ENCODE assay signal across 13 cellular contexts in genomic region chr12:112370868-112371510, GRCh38.
"Had no signal": no experiment of that assay in that cellular context is flagged by ENCODE, and none has a peak within 500 bp of the region (broad histone marks: within the 10 kb centered on the region; RNA-seq: fewer than 3 reads in every experiment).

No MANE protein-coding gene starts in this region.

- H3K36me3 ChIP-seq: neural progenitor cell, sigmoid colon, spleen had no signal

- FAIRE-seq: islet of Langerhans had no signal

- H3K9ac ChIP-seq: neural progenitor cell had no signal

- H3K27ac ChIP-seq: neural progenitor cell, spleen had no signal

- H3K9me3 ChIP-seq: sigmoid colon, spleen had no signal

- H3K4me2 ChIP-seq: neural progenitor cell had no signal

- H3K27ac Mint-ChIP-seq: activated CD4-positive, alpha-beta T cell treated with anti-CD3 and anti-CD28 coated beads, Interleukin-2, amount 10 ng/mL, durations not matched to agents 7 days and 5 days; activated T-helper 1 cell treated with anti-CD3 and anti-CD28 coated beads, Interleukin-12 subunit alpha, Interleukin-12 subunit beta, Interleukin-2, Interleukin-4 antibody, amounts not matched to agents 30 ng/mL and 10 ng/mL and 1 ng/mL, durations not matched to agents 14 hours and 24 hours and 36 hours; neural progenitor cell; stimulated activated naive CD8-positive, alpha-beta T cell treated with anti-CD3 and anti-CD28 coated beads, Interleukin-15, amount 100 ng/mL, for 72 hours; type B pancreatic cell had no signal

- H3K27me3 ChIP-seq: neural progenitor cell, sigmoid colon, spleen had no signal

- ATAC-seq: esophagus mucosa; stimulated activated naive CD8-positive, alpha-beta T cell treated with anti-CD3 and anti-CD28 coated beads, Interleukin-15, amount 100 ng/mL, for 72 hours had no signal

- H3K4me3 Mint-ChIP-seq: activated CD4-positive, alpha-beta T cell treated with anti-CD3 and anti-CD28 coated beads, Interleukin-2, amount 10 ng/mL, durations not matched to agents 7 days and 5 days; activated T-helper 1 cell treated with anti-CD3 and anti-CD28 coated beads, Interleukin-12 subunit alpha, Interleukin-12 subunit beta, Interleukin-2, Interleukin-4 antibody, amounts not matched to agents 30 ng/mL and 10 ng/mL and 1 ng/mL, durations not matched to agents 14 hours and 24 hours and 36 hours; naive B cell; neural progenitor cell; stimulated activated naive CD8-positive, alpha-beta T cell treated with anti-CD3 and anti-CD28 coated beads, Interleukin-15, amount 100 ng/mL, for 72 hours; type B pancreatic cell had no signal

- H2AFZ ChIP-seq: neural progenitor cell had no signal

- H3K4me1 ChIP-seq: neural progenitor cell had no signal

- DNase-seq: activated CD4-positive, alpha-beta T cell treated with anti-CD3 and anti-CD28 coated beads, Interleukin-2, amount 10 ng/mL, durations not matched to agents 7 days and 5 days; activated CD4-positive, CD25-positive, alpha-beta regulatory T cell; activated CD8-positive, alpha-beta memory T cell treated with anti-CD3 and anti-CD28 coated beads for 24 hours; naive B cell; sigmoid colon; spleen; stimulated activated naive CD8-positive, alpha-beta T cell treated with anti-CD3 and anti-CD28 coated beads, Interleukin-15, amount 100 ng/mL, for 72 hours had no signal

- H3K4me3 ChIP-seq: lung, neural progenitor cell, sigmoid colon, spleen had no signal

- H3K27me3 Mint-ChIP-seq: activated CD4-positive, alpha-beta T cell treated with anti-CD3 and anti-CD28 coated beads, Interleukin-2, amount 10 ng/mL, durations not matched to agents 7 days and 5 days; naive B cell; stimulated activated naive CD8-positive, alpha-beta T cell treated with anti-CD3 and anti-CD28 coated beads, Interleukin-15, amount 100 ng/mL, for 72 hours; type B pancreatic cell had no signal

- H3K9me3 Mint-ChIP-seq: activated CD4-positive, alpha-beta T cell treated with anti-CD3 and anti-CD28 coated beads, Interleukin-2, amount 10 ng/mL, durations not matched to agents 7 days and 5 days; activated T-helper 1 cell treated with anti-CD3 and anti-CD28 coated beads, Interleukin-12 subunit alpha, Interleukin-12 subunit beta, Interleukin-2, Interleukin-4 antibody, amounts not matched to agents 30 ng/mL and 10 ng/mL and 1 ng/mL, durations not matched to agents 14 hours and 24 hours and 36 hours; naive B cell; stimulated activated naive CD8-positive, alpha-beta T cell treated with anti-CD3 and anti-CD28 coated beads, Interleukin-15, amount 100 ng/mL, for 72 hours; type B pancreatic cell had no signal
